2 cellular contexts compared by ENCODE assay signal in the genomic region with DNA sequence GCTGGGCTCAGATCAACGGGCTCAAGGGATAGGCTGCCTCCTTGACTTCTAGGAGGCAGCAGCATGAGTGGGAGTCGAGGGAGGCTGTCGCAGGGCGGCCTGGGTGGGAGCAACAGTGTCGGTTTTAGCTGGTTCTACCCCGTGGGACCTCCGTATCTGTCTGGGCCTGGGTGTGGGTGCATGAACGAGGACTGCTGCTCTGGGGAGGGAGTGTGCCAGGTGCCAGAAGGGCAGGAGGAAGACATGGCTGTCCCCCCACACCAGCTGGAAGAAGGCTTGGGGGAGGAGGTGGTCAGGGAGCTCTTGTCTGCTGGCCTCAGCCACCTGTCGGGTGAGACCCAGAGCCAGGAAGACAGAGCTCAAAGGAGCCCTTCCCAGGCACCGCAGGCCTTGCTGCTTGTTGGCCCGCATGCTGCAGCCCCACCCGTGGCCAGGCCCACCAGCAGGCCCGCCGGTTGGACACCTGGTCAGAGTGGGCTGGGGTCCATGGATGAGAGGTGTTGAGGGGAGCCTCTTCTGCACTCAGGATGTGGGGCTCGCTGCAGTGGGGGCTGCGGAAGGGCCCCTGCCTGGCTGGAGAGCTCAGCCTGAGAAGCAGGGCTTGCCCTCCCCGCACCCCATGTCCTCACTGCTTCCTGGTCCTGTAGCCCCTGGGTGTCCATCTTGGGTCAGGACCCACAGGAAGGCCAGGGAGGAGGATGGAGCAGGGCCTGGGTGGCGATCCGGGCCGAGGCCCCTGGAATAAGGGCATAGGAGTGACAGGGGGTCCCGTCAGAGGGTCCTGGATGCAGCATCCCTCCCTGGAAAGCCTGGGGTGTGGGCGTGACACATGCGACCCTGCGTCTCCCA.
A peak's percentile ranks its signal among the peaks of the same experiment; 100 is the strongest.
TF ChIP-seq lines count a peak whose summit lies in the region.

No MANE protein-coding gene starts in this region.

TF ChIP-seq in SK-N-SH, 30 proteins besides CTCF, POLR2A, EP300 and RAD21:
- TF ChIP-seq PBX3 (IDR thresholded peaks at IDR 0.05), result peak; percentile 4; the same call in 1 of the 2 replicates
- TF ChIP-seq, protein P1, sequence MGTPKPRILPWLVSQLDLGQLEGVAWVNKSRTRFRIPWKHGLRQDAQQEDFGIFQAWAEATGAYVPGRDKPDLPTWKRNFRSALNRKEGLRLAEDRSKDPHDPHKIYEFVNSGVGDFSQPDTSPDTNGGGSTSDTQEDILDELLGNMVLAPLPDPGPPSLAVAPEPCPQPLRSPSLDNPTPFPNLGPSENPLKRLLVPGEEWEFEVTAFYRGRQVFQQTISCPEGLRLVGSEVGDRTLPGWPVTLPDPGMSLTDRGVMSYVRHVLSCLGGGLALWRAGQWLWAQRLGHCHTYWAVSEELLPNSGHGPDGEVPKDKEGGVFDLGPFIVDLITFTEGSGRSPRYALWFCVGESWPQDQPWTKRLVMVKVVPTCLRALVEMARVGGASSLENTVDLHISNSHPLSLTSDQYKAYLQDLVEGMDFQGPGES (IDR thresholded peaks at IDR 0.05; ENCODE audit: low read depth, low read length), result no peak
- 0 out of 2 replicates have a peak, but pooled peaks have one; percentile 22 for TF ChIP-seq POLR2AphosphoS5 (IDR thresholded peaks at IDR 0.05; ENCODE audit: low read depth, low read length)

TF ChIP-seq in SK-N-SH treated with all-trans-retinoic acid at 6 μM for 48 hours, 23 proteins besides CTCF, POLR2A, EP300 and RAD21 (continued from another document):
- TF ChIP-seq OSR1 (CRISPR knock-in tag; IDR thresholded peaks at IDR 0.05) (no peak), ZNF565 (CRISPR knock-in tag; conservative IDR thresholded peaks at IDR 0.05; ENCODE audit: low read depth) (no peak), SNAI2 (CRISPR knock-in tag; IDR thresholded peaks at IDR 0.05) (no peak), ISL1 (CRISPR knock-in tag; IDR thresholded peaks at IDR 0.05) (no peak), ESRRG (CRISPR knock-in tag; IDR thresholded peaks at IDR 0.05) (no peak)
- TF ChIP-seq, protein P2, sequence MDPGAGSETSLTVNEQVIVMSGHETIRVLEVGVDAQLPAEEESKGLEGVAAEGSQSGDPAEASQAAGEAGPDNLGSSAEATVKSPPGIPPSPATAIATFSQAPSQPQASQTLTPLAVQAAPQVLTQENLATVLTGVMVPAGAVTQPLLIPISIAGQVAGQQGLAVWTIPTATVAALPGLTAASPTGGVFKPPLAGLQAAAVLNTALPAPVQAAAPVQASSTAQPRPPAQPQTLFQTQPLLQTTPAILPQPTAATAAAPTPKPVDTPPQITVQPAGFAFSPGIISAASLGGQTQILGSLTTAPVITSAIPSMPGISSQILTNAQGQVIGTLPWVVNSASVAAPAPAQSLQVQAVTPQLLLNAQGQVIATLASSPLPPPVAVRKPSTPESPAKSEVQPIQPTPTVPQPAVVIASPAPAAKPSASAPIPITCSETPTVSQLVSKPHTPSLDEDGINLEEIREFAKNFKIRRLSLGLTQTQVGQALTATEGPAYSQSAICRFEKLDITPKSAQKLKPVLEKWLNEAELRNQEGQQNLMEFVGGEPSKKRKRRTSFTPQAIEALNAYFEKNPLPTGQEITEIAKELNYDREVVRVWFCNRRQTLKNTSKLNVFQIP (CRISPR knock-in tag; IDR thresholded peaks at IDR 0.05; ENCODE audit: borderline replicate concordance, low read depth), result no peak
